Comparison of ENCODE assay signal across 8 cellular contexts in the genomic region with DNA sequence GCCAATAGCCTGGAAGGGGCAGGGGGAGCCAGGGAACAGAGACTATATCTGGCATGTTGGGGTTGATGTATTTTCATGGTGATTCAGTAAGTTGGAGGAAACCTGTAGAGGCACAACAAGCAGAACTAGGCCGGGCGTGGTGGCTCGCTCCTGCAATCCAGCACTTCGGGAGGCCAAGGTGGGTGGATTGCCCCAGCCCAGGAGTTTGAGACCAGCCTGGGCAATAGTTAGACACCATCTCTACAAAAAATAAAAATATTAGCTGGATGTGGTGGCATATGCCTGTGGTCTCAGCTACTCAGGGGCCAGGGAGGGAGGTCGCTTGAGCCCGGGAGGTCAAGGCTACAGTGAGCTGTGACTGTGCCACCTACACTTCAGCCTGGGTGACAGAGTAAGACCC. TPM values are rescaled to one million over a fixed set of nuclear protein-coding genes. Genes with fewer than 3 reads are reported as not detected.
"Had no signal": no experiment of that assay in that cellular context is flagged by ENCODE, and none has a peak within 500 bp of the region (broad histone marks: within the 10 kb centered on the region; RNA-seq: fewer than 3 reads in every experiment).

No MANE protein-coding gene starts in this region.

- ATAC-seq: K562 had no signal

- H3K4me3 ChIP-seq: K562 had no signal

- DNase-seq: IMR-90, KBM-7, KG1 had no signal

- H3K27ac ChIP-seq: HL-60 had no signal

- H3K4me3 Mint-ChIP-seq: IgD-negative memory B cell had no signal

- H3K9me3 Mint-ChIP-seq: IgD-negative memory B cell had no signal

- FAIRE-seq: HTR-8/SVneo, K562 had no signal

RNA-seq across cellular contexts. Expression of a gene that starts 10.1 kb away (rescaled TPM):
- total RNA-seq: HT1080 had no signal

RNA-seq across cellular contexts. Expression of a gene that starts 44.9 kb away (rescaled TPM):
- polyA plus RNA-seq: IgD-negative memory B cell had no signal

RNA-seq across cellular contexts. Expression of a gene that starts 46.0 kb away (rescaled TPM):
- total RNA-seq: HT1080, IMR-90 had no signal
- polyA plus RNA-seq: IgD-negative memory B cell, IMR-90, K562 had no signal
